Comparison of ENCODE assay signal across 1 cellular context in genomic region chr3:158434412-158435038, GRCh38.
TF ChIP-seq lines count a peak whose summit lies in the region.

No MANE protein-coding gene starts in this region.

TF ChIP-seq in H1, 55 proteins besides CTCF, POLR2A, EP300 and RAD21 (continued from another document):
- TF ChIP-seq CHD7 (IDR thresholded peaks at IDR 0.05; ENCODE audit: insufficient replicate concordance, low read length) (no peak), ATF2 (IDR thresholded peaks at IDR 0.05; ENCODE audit: low read length) (no peak), TEAD4 (IDR thresholded peaks at IDR 0.05; ENCODE audit: low read depth, low read length) (peak; percentile 79)
